ENCODE assay signal across 8 cellular contexts in genomic region chr12:10721654-10722501, GRCh38. TPM values are rescaled to one million over a fixed set of nuclear protein-coding genes. Genes with fewer than 3 reads are reported as not detected.
DNase-seq lines count a peak whose midpoint lies in the region; ATAC-seq and TF ChIP-seq lines count a peak whose summit lies in the region.

No MANE protein-coding gene starts in this region.

- peaks cover 8% of the 10 kb centered on the region for H3K27me3 Mint-ChIP-seq in neural progenitor cell (ENCODE audit: insufficient read depth, low read depth)

- H3K4me3 Mint-ChIP-seq in neural progenitor cell: peak overlapping the region; percentile 97

- DNase-seq in A172 (ENCODE audit: low spot score) (peak; percentile 65), RKO (ENCODE audit: low spot score) (peak; percentile 97), foreskin melanocyte (peak; percentile 85), neural progenitor cell (ENCODE audit: low spot score) (peak; percentile 63)
- peak; percentile 38 for DNase-seq in activated naive CD4-positive, alpha-beta T cell treated with Interleukin-2 at 50 U/mL for 16 hours

- H3K4me1 ChIP-seq in neural progenitor cell (peaks cover 54% of the 10 kb centered on the region), subcutaneous abdominal adipose tissue (ENCODE audit: control insufficient read depth in 5 of 5, insufficient read depth in 5 of 5, low read length in 5 of 5) (peaks cover 7 to 58% (median 49%) of the 10 kb centered on the region in 5 donors)

- H3K9me3 ChIP-seq in neural progenitor cell (ENCODE audit: low read depth): no peaks in the 10 kb centered on the region
- peaks cover 0 to 2% (median 0%) of the 10 kb centered on the region in 5 donors for H3K9me3 ChIP-seq in subcutaneous abdominal adipose tissue (ENCODE audit: control insufficient read depth in 5 of 5, low read length in 5 of 5)

- peak; percentile 30 for ATAC-seq in GM18861 (IDR thresholded peaks at IDR 0.05; ENCODE audit: unreplicated experiment)
- ATAC-seq in HG03460 (IDR thresholded peaks at IDR 0.05; ENCODE audit: unreplicated experiment): peak; percentile 35

- peak overlapping the region; percentile 86 for H3K4me2 ChIP-seq in neural progenitor cell

- no peaks in the 10 kb centered on the region for H3K9me3 Mint-ChIP-seq in neural progenitor cell

- H3K36me3 Mint-ChIP-seq in neural progenitor cell: no peaks in the 10 kb centered on the region

- H3K4me1 Mint-ChIP-seq in neural progenitor cell: peaks cover 38% of the 10 kb centered on the region

- peak overlapping the region; percentile 26 for H3K27ac Mint-ChIP-seq in neural progenitor cell

- peaks cover 58% of the 10 kb centered on the region for H3K79me2 ChIP-seq in neural progenitor cell (ENCODE audit: low read depth)

- no peaks in the 10 kb centered on the region for H3K36me3 ChIP-seq in neural progenitor cell
- H3K36me3 ChIP-seq in subcutaneous abdominal adipose tissue (ENCODE audit: control insufficient read depth in 5 of 5, insufficient read depth in 5 of 5, low read length in 5 of 5): peaks cover 0 to 7% (median 0%) of the 10 kb centered on the region in 5 donors

- H3K9ac ChIP-seq in neural progenitor cell (peak overlapping the region; percentile 29), subcutaneous abdominal adipose tissue (ENCODE audit: low read length in 5 of 5) (peak overlapping the region; percentile 88 to 97 (median 94))

- H3K27ac ChIP-seq in neural progenitor cell (peak overlapping the region; percentile 8), subcutaneous abdominal adipose tissue (ENCODE audit: low read depth, low read length) (peak overlapping the region; percentile 95)

- no peak for TF ChIP-seq CTCF in neural progenitor cell (IDR thresholded peaks at IDR 0.05)

- H3K4me3 ChIP-seq in neural progenitor cell (peak overlapping the region; percentile 82), subcutaneous abdominal adipose tissue (ENCODE audit: low read depth in 1 of 5, low read length in 5 of 5) (peak overlapping the region; percentile 84 to 100 (median 96))

- peaks cover 26% of the 10 kb centered on the region for H3K27me3 ChIP-seq in neural progenitor cell
- peaks cover 0 to 4% (median 0%) of the 10 kb centered on the region in 5 donors for H3K27me3 ChIP-seq in subcutaneous abdominal adipose tissue (ENCODE audit: control insufficient read depth in 5 of 5, insufficient read depth in 4 of 5, low read length in 5 of 5)

- peak overlapping the region; percentile 40 for H2AFZ ChIP-seq in neural progenitor cell (replicated peaks)

- H4K20me1 ChIP-seq in neural progenitor cell (ENCODE audit: low read depth): peaks cover 16% of the 10 kb centered on the region

- peaks cover 16% of the 10 kb centered on the region for H3F3A ChIP-seq in neural progenitor cell (ENCODE audit: low read depth)

RNA-seq across cellular contexts. Expression of gene YBX3, which starts 1.2 kb away (rescaled TPM):
- total RNA-seq in A172 (2014; rRNA removed; shearing (Covaris generic)): 28.7 and 33.7 TPM in 2 replicates
- total RNA-seq in neural progenitor cell (ENCODE audit: low replicate concordance): 78.9 and 123 TPM in 2 replicates

RNA-seq across cellular contexts. Expression of gene STYK1, which starts 48.0 kb away (rescaled TPM):
- total RNA-seq in A172 (2014; rRNA removed; shearing (Covaris generic)): 0.12 and 9.9 TPM in 2 replicates
- 0.06 and 0.15 TPM in 2 replicates for total RNA-seq in neural progenitor cell (ENCODE audit: low replicate concordance)

Comparison
In these comparisons a context has a peak if more than half of its experiments do, and no peak if none do; other contexts are left out.
1. Peak in every context shown above with its lines: DNase-seq, ATAC-seq, H3K4me3 ChIP-seq and H3K27ac ChIP-seq.
2. DNase-seq: peak in every context shown above with its lines; median percentile 97 in RKO; 85 in foreskin melanocyte; 65 in A172; 63 in neural progenitor cell; 38 in activated naive CD4-positive, alpha-beta T cell treated with Interleukin-2 at 50 U/mL for 16 hours.